ENCODE assay signal across 25 cellular contexts in the genomic region with DNA sequence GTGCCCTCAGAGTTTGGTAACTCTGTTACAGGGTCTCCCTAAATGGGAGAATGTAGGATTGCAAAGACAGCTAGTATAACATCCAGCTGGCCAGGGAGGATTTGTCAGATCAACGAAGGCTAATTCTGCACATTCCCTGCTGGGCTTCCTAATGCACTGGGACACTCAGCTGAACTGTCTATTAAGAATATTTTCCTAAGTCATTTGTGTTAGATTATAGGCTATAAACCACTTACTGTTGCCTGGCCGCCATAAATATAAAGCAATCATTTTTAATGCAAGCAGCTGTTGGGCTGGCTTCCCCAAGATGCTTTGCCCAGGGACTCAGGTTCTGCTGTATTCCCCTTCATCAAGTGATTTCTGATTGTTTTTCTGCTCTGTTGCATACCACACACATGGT. TPM values are rescaled to one million over a fixed set of nuclear protein-coding genes. Genes with fewer than 3 reads are reported as not detected.
"Had no signal": no experiment of that assay in that cellular context is flagged by ENCODE, and none has a peak within 500 bp of the region (broad histone marks: within the 10 kb centered on the region; RNA-seq: fewer than 3 reads in every experiment).

No MANE protein-coding gene starts in this region.

- H3K36me3 Mint-ChIP-seq: activated naive CD4-positive, alpha-beta T cell treated with anti-CD3 and anti-CD28 coated beads, Interleukin-2, amount 50 U/mL, for 24 hours; IgD-negative memory B cell had no signal

- H3K27ac ChIP-seq: breast epithelium, SK-N-MC had no signal

- H3K27me3 ChIP-seq: breast epithelium had no signal

- ATAC-seq: activated CD4-positive, CD25-positive, alpha-beta regulatory T cell treated with anti-CD3 and anti-CD28 coated beads, Interleukin-2, amount 50 U/mL, for 24 hours; activated CD8-positive, alpha-beta T cell treated with anti-CD3 and anti-CD28 coated beads for 36 hours had no signal

- H3K4me3 Mint-ChIP-seq: activated CD8-positive, alpha-beta T cell treated with anti-CD3 and anti-CD28 coated beads for 36 hours; activated naive CD4-positive, alpha-beta T cell treated with anti-CD3 and anti-CD28 coated beads, Interleukin-2, amount 50 U/mL, for 24 hours; activated T-helper 1 cell treated with anti-CD3 and anti-CD28 coated beads, Interleukin-12 subunit alpha, Interleukin-12 subunit beta, Interleukin-2, Interleukin-4 antibody, amounts not matched to agents 30 ng/mL and 10 ng/mL and 1 ng/mL, durations not matched to agents 14 hours and 24 hours and 36 hours; IgD-negative memory B cell; T-helper 1 cell treated with Interleukin-12 subunit alpha and Interleukin-12 subunit beta and Interleukin-4 antibody, amounts not matched to agents 30 μg/mL and 1 μg/mL, for 36 hours had no signal

- H3K9me3 ChIP-seq: breast epithelium had no signal

- H3K4me3 ChIP-seq: breast epithelium, SK-N-MC had no signal

- H3K9me3 Mint-ChIP-seq: activated CD8-positive, alpha-beta T cell treated with anti-CD3 and anti-CD28 coated beads for 36 hours; activated naive CD4-positive, alpha-beta T cell treated with anti-CD3 and anti-CD28 coated beads, Interleukin-2, amount 50 U/mL, for 24 hours; activated T-helper 1 cell treated with anti-CD3 and anti-CD28 coated beads, Interleukin-12 subunit alpha, Interleukin-12 subunit beta, Interleukin-2, Interleukin-4 antibody, amounts not matched to agents 30 ng/mL and 10 ng/mL and 1 ng/mL, durations not matched to agents 14 hours and 24 hours and 36 hours; T-helper 1 cell treated with Interleukin-12 subunit alpha and Interleukin-12 subunit beta and Interleukin-4 antibody, amounts not matched to agents 30 μg/mL and 1 μg/mL, for 36 hours had no signal

- H3K36me3 ChIP-seq: breast epithelium had no signal

- H3K4me1 ChIP-seq: breast epithelium had no signal

- H3K27ac Mint-ChIP-seq: activated CD8-positive, alpha-beta T cell treated with anti-CD3 and anti-CD28 coated beads for 36 hours; activated naive CD4-positive, alpha-beta T cell treated with anti-CD3 and anti-CD28 coated beads, Interleukin-2, amount 50 U/mL, for 24 hours; activated T-helper 1 cell treated with anti-CD3 and anti-CD28 coated beads, Interleukin-12 subunit alpha, Interleukin-12 subunit beta, Interleukin-2, Interleukin-4 antibody, amounts not matched to agents 30 ng/mL and 10 ng/mL and 1 ng/mL, durations not matched to agents 14 hours and 24 hours and 36 hours; T-helper 1 cell treated with Interleukin-12 subunit alpha and Interleukin-12 subunit beta and Interleukin-4 antibody, amounts not matched to agents 30 μg/mL and 1 μg/mL, for 36 hours had no signal

- H3K4me1 Mint-ChIP-seq: activated naive CD4-positive, alpha-beta T cell treated with anti-CD3 and anti-CD28 coated beads, Interleukin-2, amount 50 U/mL, for 24 hours; IgD-negative memory B cell had no signal

- DNase-seq: activated CD4-positive, alpha-beta T cell treated with anti-CD3 and anti-CD28 coated beads for 4 hours; activated CD8-positive, alpha-beta memory T cell treated with anti-CD3 and anti-CD28 coated beads, Interleukin-2, amount 50 U/mL, for 4 hours; activated CD8-positive, alpha-beta T cell treated with anti-CD3 and anti-CD28 coated beads for 36 hours; activated effector memory CD4-positive, alpha-beta T cell treated with Interleukin-2 at 50 U/mL for 16 hours; activated naive CD4-positive, alpha-beta T cell; activated T-cell treated with anti-CD3 and anti-CD28 coated beads, Interleukin-2, amount 50 U/mL, for 1 hour; aorta; caudate nucleus; KG1; NCI-H1048; NCI-H1417 treated with DMSO at 0.1 percent for 48 hours; NCI-H1694 treated with DMSO at 0.1 percent for 48 hours; NCI-H2081; NCI-H345; NCI-H510A; NCI-H526 treated with DMSO at 0.1 percent for 48 hours; SIG-M5 had no signal

RNA-seq across cellular contexts. Expression of a gene that starts 35.3 kb away (rescaled TPM):
- total RNA-seq: OCI-LY7 had no signal
- polyA plus RNA-seq: IgD-negative memory B cell had no signal
